ENCODE assay signal across 8 cellular contexts in the genomic region with DNA sequence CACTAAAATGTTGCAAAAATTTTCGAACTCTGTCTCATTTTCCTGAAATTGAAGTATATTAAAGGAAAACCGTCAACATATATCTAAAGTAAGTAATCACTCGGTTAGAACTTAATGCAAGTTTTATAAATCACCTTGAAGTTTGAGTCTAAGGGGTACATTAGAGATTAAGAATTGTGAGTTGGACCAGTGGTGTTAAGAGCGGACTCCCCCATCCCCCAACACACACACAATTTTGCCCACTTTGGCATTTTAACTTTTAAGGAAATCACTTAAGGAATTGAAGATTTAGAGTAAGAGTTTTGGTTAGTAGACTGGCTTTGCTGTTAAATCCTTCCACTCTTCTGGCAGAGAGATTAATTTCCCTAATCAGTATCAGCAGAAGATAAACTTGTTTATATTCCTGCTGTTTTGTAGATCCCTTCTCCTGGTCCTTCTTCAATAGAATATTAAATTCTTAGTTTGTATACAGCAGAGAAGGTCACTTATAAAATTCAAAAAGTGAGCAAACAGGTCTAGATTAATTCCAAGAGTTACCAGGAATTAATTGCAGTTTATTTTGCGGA. TPM values are rescaled to one million over a fixed set of nuclear protein-coding genes. Genes with fewer than 3 reads are reported as not detected.
DNase-seq lines count a peak whose midpoint lies in the region; ATAC-seq and TF ChIP-seq lines count a peak whose summit lies in the region.

No MANE protein-coding gene starts in this region.

- no peak for DNase-seq in activated T-cell treated with anti-CD3 and anti-CD28 coated beads, Interleukin-2, amount 50 U/mL, for 4 hours
- no peak for DNase-seq in activated T-cell treated with anti-CD3 and anti-CD28 coated beads, Interleukin-2, amount 50 U/mL, for 1 hour
- peak; percentile 52 for DNase-seq in adipocyte (ENCODE audit: low read depth)
- peak; percentile 13 for DNase-seq in left kidney (ENCODE audit: low read depth, low spot score)
- no peak for DNase-seq in tibial artery
- no peak for DNase-seq in cerebellum (ENCODE audit: low spot score)
- DNase-seq in NCI-H1436 treated with DMSO at 0.1 percent for 48 hours (lab: John Stamatoyannopoulos, UW) = no peak
- DNase-seq in NCI-H2196 treated with DMSO at 0.1 percent for 48 hours (lab: John Stamatoyannopoulos, UW; ENCODE audit: unreplicated experiment) = no peak

- H3K4me3 Mint-ChIP-seq in activated T-cell treated with anti-CD3 and anti-CD28 coated beads, Interleukin-2, amount 50 U/mL, for 4 hours = peak overlapping the region; percentile 99

- H3K36me3 Mint-ChIP-seq in activated T-cell treated with anti-CD3 and anti-CD28 coated beads, Interleukin-2, amount 50 U/mL, for 4 hours (ENCODE audit: insufficient read depth) = peaks cover 22% of the 10 kb centered on the region

- H3K36me3 ChIP-seq in adipocyte (ENCODE audit: control insufficient read depth, insufficient read depth, low read length, severe bottlenecking) (no peaks in the 10 kb centered on the region), tibial artery (no peaks in the 10 kb centered on the region)

- H3K9me3 ChIP-seq in adipocyte (ENCODE audit: control insufficient read depth, low read length) (no peaks in the 10 kb centered on the region), tibial artery (no peaks in the 10 kb centered on the region)

- H3K27me3 ChIP-seq in adipocyte (replicated peaks; ENCODE audit: control insufficient read depth, insufficient read depth, low read length) = no peaks in the 10 kb centered on the region
- no peaks in the 10 kb centered on the region for H3K27me3 ChIP-seq in tibial artery

- peaks cover 44% of the 10 kb centered on the region for H3K4me1 Mint-ChIP-seq in activated T-cell treated with anti-CD3 and anti-CD28 coated beads, Interleukin-2, amount 50 U/mL, for 4 hours (ENCODE audit: low read depth)

- no peak for TF ChIP-seq CTCF in tibial artery (IDR thresholded peaks at IDR 0.05)

- no peaks in the 10 kb centered on the region for H3K9me3 Mint-ChIP-seq in activated T-cell treated with anti-CD3 and anti-CD28 coated beads, Interleukin-2, amount 50 U/mL, for 4 hours

- intact Hi-C loops in tibial artery (cut with DNase I; ENCODE audit: low total_unique reads) = loop anchor here (5.0 to 10.0 kb wide), 3 partner anchors 55 to 225 kb away; no protein-coding TSS in a partner anchor

- no peaks in the 10 kb centered on the region for H3K27me3 Mint-ChIP-seq in activated T-cell treated with anti-CD3 and anti-CD28 coated beads, Interleukin-2, amount 50 U/mL, for 4 hours (ENCODE audit: low read depth)

- H3K4me1 ChIP-seq in adipocyte (ENCODE audit: control insufficient read depth, insufficient read depth, low read length) = peaks cover 23% of the 10 kb centered on the region
- H3K4me1 ChIP-seq in tibial artery = peaks cover 0 to 53% (median 3%) of the 10 kb centered on the region in 4 donors

- peak overlapping the region; percentile 92 to 99 for H3K27ac ChIP-seq in tibial artery

- H3K4me3 ChIP-seq in adipocyte (ENCODE audit: low read length) (peak overlapping the region; percentile 95), tibial artery (peak overlapping the region; percentile 72 to 90)

- peak overlapping the region; percentile 97 for H3K9ac ChIP-seq in adipocyte (ENCODE audit: low read length)

- ATAC-seq in activated T-cell treated with anti-CD3 and anti-CD28 coated beads, Interleukin-2, amount 50 U/mL, for 4 hours = no peak

RNA-seq across cellular contexts. Expression of gene HIF1A, which starts 1.5 kb away (rescaled TPM):
- total RNA-seq in activated T-cell treated with anti-CD3 and anti-CD28 coated beads, Interleukin-2, amount 50 U/mL, for 4 hours = 100 to 1,000 TPM; 252 to 294 (median 274) TPM
- 129 TPM for total RNA-seq in cerebellum

Comparison
In these comparisons a context has a peak if more than half of its experiments do, and no peak if none do; other contexts are left out.
1. DNase-seq: peak in adipocyte (single experiment) and left kidney (single experiment); none in activated T-cell treated with anti-CD3 and anti-CD28 coated beads, Interleukin-2, amount 50 U/mL, for 4 hours (single experiment), activated T-cell treated with anti-CD3 and anti-CD28 coated beads, Interleukin-2, amount 50 U/mL, for 1 hour (single experiment), tibial artery (0 of 2), cerebellum (single experiment), NCI-H1436 treated with DMSO at 0.1 percent for 48 hours (single experiment) and NCI-H2196 treated with DMSO at 0.1 percent for 48 hours (single experiment).